10 cellular contexts compared by ENCODE assay signal in genomic region chr13:46684287-46685001, GRCh38.
DNase-seq lines count a peak whose midpoint lies in the region; ATAC-seq, FAIRE-seq and TF ChIP-seq lines count a peak whose summit lies in the region.
"Had no signal": no experiment of that assay in that cellular context is flagged by ENCODE, and none has a peak within 500 bp of the region (broad histone marks: within the 10 kb centered on the region; RNA-seq: fewer than 3 reads in every experiment).

No MANE protein-coding gene starts in this region.

- TF ChIP-seq RAD21 in A549 (conservative IDR thresholded peaks at IDR 0.05 in 1 of 2, IDR thresholded peaks at IDR 0.05 in 1 of 2) (no peak), IMR-90 (IDR thresholded peaks at IDR 0.05; ENCODE audit: low read length) (no peak)

- CTCF ChIA-PET in A549 (lab: Yijun Ruan, JAX) (interaction anchor here (1.0 to 1.4 kb wide), 2 partner anchors 9 to 133 kb away, joined by 4 to 6 read pairs; no protein-coding TSS in a partner anchor), IMR-90 (lab: Yijun Ruan, JAX) (interaction anchor here (1.1 to 1.5 kb wide), 3 partner anchors 9 to 82 kb away, joined by 3 to 7 read pairs (median 4); no protein-coding TSS in a partner anchor)

- peaks cover 29 to 39% of the 10 kb centered on the region in 2 experiments for H3K79me1 ChIP-seq in IMR-90 (ENCODE audit: low read depth in 1 of 2, low read length in 2 of 2)

- 31% methylated on average over 3 of the region's 3 CpGs for WGBS in A549 (ENCODE audit: missing lambda C conversion rate)
- WGBS in IMR-90 (ENCODE audit: extremely low coverage in 2 of 2, insufficient read length in 1 of 2), 2 experiments, result no CpG with 5 or more reads among the region's 3 CpGs
- WGBS in esophagus squamous epithelium, 2 donors, result 67 to 83% methylated on average over 3 of the region's 3 CpGs
- WGBS in testis, 2 donors, result 54 to 55% methylated on average over 3 of the region's 3 CpGs
- WGBS in lower leg skin, 2 donors, result 81 to 85% methylated on average over 3 of the region's 3 CpGs

- H2BK20ac ChIP-seq in IMR-90 (ENCODE audit: low read depth, low read length), result no peak overlapping the region

- TF ChIP-seq CTCF in A549 (IDR thresholded peaks at IDR 0.05) (no peak), IMR-90 (conservative IDR thresholded peaks at IDR 0.05; ENCODE audit: low read depth, low read length) (no peak), esophagus squamous epithelium (IDR thresholded peaks at IDR 0.05) (no peak), testis (IDR thresholded peaks at IDR 0.05) (no peak), lower leg skin (IDR thresholded peaks at IDR 0.05) (no peak)

- H3K4me2 ChIP-seq in A549 (peak overlapping the region; percentile 64), IMR-90 (ENCODE audit: low read depth, low read length) (peak overlapping the region; percentile 74)

- no peak for FAIRE-seq in A549 (lab: Jason Lieb, UNC)

- H3K36me3 ChIP-seq in IMR-90 (ENCODE audit: control insufficient read depth, insufficient read depth, low read length), result peaks cover 2% of the 10 kb centered on the region; the same call in 1 of the 2 replicates
- H3K36me3 ChIP-seq in esophagus squamous epithelium, result peaks cover 0 to 11% (median 0%) of the 10 kb centered on the region in 3 donors
- H3K36me3 ChIP-seq in muscle layer of duodenum (ENCODE audit: control insufficient read depth in 1 of 2, insufficient read depth in 2 of 2, low read length in 2 of 2), result no peaks in the 10 kb centered on the region
- H3K36me3 ChIP-seq in testis (ENCODE audit: low read depth, missing control alignments), result no peaks in the 10 kb centered on the region
- H3K36me3 ChIP-seq: thyroid gland had no signal

- ATAC-seq in A549 (peak; percentile 54 to 67; a peak in 3 of 6 replicates), IMR-90 (ENCODE audit: low read depth) (peak; percentile 12)

- H4K8ac ChIP-seq in IMR-90 (ENCODE audit: low read depth in 2 of 2, low read length in 2 of 2), result no peak overlapping the region; a peak in 1 of 4 replicates

- TF ChIP-seq EP300 in A549 (IDR thresholded peaks at IDR 0.05), result no peak

- no peak overlapping the region for H3K4me3 ChIP-seq in A549
- no peak overlapping the region for H3K4me3 ChIP-seq in IMR-90 (ENCODE audit: insufficient read depth, low read depth, low read length)
- H3K4me3 ChIP-seq in esophagus squamous epithelium, result no peak overlapping the region
- no peak overlapping the region for H3K4me3 ChIP-seq in muscle layer of duodenum (ENCODE audit: low read depth in 1 of 2, low read length in 2 of 2)
- no peak overlapping the region for H3K4me3 ChIP-seq in testis
- no peak overlapping the region for H3K4me3 ChIP-seq in lower leg skin (ENCODE audit: low read depth, poor library complexity, severe bottlenecking)
- H3K4me3 ChIP-seq: dorsolateral prefrontal cortex, thyroid gland had no signal

- TF ChIP-seq POLR2A in A549 (IDR thresholded peaks at IDR 0.05; ENCODE audit: low read length) (no peak), IMR-90 (IDR thresholded peaks at IDR 0.05; ENCODE audit: low read depth, low read length) (no peak), esophagus squamous epithelium (IDR thresholded peaks at IDR 0.05) (no peak), testis (IDR thresholded peaks at IDR 0.05) (no peak), lower leg skin (IDR thresholded peaks at IDR 0.05) (no peak)

- H3K23ac ChIP-seq in IMR-90 (ENCODE audit: low read depth, low read length), result no peak overlapping the region

- H2BK120ac ChIP-seq in IMR-90 (ENCODE audit: low read depth, low read length), result no peak overlapping the region

- H3K9ac ChIP-seq in IMR-90 (ENCODE audit: low read depth, low read length), result no peak overlapping the region

- H3K18ac ChIP-seq in IMR-90 (ENCODE audit: low read depth, low read length), result peak overlapping the region; percentile 28; the same call in 1 of the 2 replicates

- 0 out of 2 replicates have a peak overlapping the region, but pooled peaks have one; percentile 46 for H3K14ac ChIP-seq in IMR-90 (replicated peaks; ENCODE audit: low read depth, low read length)

- peaks cover 3% of the 10 kb centered on the region; the same call in 1 of the 2 replicates for H4K20me1 ChIP-seq in IMR-90 (ENCODE audit: insufficient read depth, low read length)

- DNase-seq in A549 (ENCODE audit: low read depth in 1 of 2, low spot score in 1 of 2) (no peak), IMR-90 (no peak), esophagus squamous epithelium (lab: John Stamatoyannopoulos, UW) (no peak), testis (no peak), lower leg skin (ENCODE audit: low spot score in 2 of 2) (no peak), amygdala (lab: John Stamatoyannopoulos, UW) (no peak)
- DNase-seq in stimulated activated CD4-positive, alpha-beta T cell treated with anti-CD3 and anti-CD28 coated beads, Interleukin-2, amount 100 ng/mL, for 24 hours, result no peak
- DNase-seq: dorsolateral prefrontal cortex, thyroid gland had no signal

- H2AK5ac ChIP-seq in IMR-90 (ENCODE audit: low read depth, low read length), result no peak overlapping the region; the same call in 1 of the 2 replicates

- in situ Hi-C loops in IMR-90 (cut with MboI; ENCODE audit: low sequenced_read_pairs), result loop anchor here (10.0 kb wide), 1 partner anchor 130 kb away; the partner anchor contains the start of gene LRCH1

- peaks cover 10% of the 10 kb centered on the region for H3K9me1 ChIP-seq in IMR-90 (ENCODE audit: insufficient read depth, low read length)

- dilution Hi-C loops in IMR-90 (cut with HindIII; ENCODE audit: low sequenced_read_pairs, unreplicated experiment), result no loop called here

- POLR2A ChIA-PET in A549 (lab: Yijun Ruan, JAX) (no interaction called here), IMR-90 (lab: Charles Lee; ENCODE audit: unreplicated experiment) (interaction anchor here (1.1 kb wide), 1 partner anchor 9 kb away, joined by 3 read pairs; no protein-coding TSS in a partner anchor)

- no peak overlapping the region for H2BK5ac ChIP-seq in IMR-90 (ENCODE audit: low read depth, low read length, poor library complexity, severe bottlenecking)

- H2AFZ ChIP-seq in IMR-90 (replicated peaks; ENCODE audit: low read length, poor library complexity), result no peak overlapping the region

- no peak overlapping the region for H3K56ac ChIP-seq in IMR-90 (ENCODE audit: extremely low read depth, insufficient read depth, low read length)

- no peak overlapping the region for H4K5ac ChIP-seq in IMR-90 (ENCODE audit: low read depth, low read length)

- H3K27ac ChIP-seq in A549 (peak overlapping the region; percentile 39 to 64; a peak in 5 of 6 replicates), IMR-90 (ENCODE audit: insufficient read depth, low read length) (no peak overlapping the region), esophagus squamous epithelium (peak overlapping the region in 3 of 4 donors; percentile 1 to 30 (median 10)), muscle layer of duodenum (ENCODE audit: low read length) (peak overlapping the region; percentile 28), testis (no peak overlapping the region)
- H3K27ac ChIP-seq: thyroid gland had no signal

- H3K4me1 ChIP-seq in A549, result peaks cover 53% of the 10 kb centered on the region
- H3K4me1 ChIP-seq in IMR-90 (ENCODE audit: control insufficient read depth, insufficient read depth, low read length), result peaks cover 13% of the 10 kb centered on the region
- peaks cover 0 to 44% (median 4%) of the 10 kb centered on the region in 3 donors for H3K4me1 ChIP-seq in esophagus squamous epithelium
- peaks cover 7 to 22% of the 10 kb centered on the region in 2 donors for H3K4me1 ChIP-seq in muscle layer of duodenum (ENCODE audit: control insufficient read depth in 1 of 2, insufficient read depth in 2 of 2, low read length in 2 of 2)
- H3K4me1 ChIP-seq in testis, result no peaks in the 10 kb centered on the region

- no peak overlapping the region for H2BK15ac ChIP-seq in IMR-90 (ENCODE audit: low read depth, low read length)

- intact Hi-C loops in IMR-90 (cut with micrococcal nuclease), result loop anchor here (5.0 kb wide), 2 partner anchors 67 to 132 kb away; partner anchors contain the start of gene LRCH1
- intact Hi-C loops in esophagus squamous epithelium (cut with DNase I), result no loop called here
- intact Hi-C loops in testis (cut with DNase I; ENCODE audit: low total_unique reads), result no loop called here
- intact Hi-C loops in lower leg skin (cut with DNase I; ENCODE audit: low total_unique reads), result no loop called here

- H3K4ac ChIP-seq in IMR-90 (ENCODE audit: low read depth, low read length), result 0 out of 2 replicates have a peak overlapping the region, but pooled peaks have one; percentile 27

- H3K9me3 ChIP-seq in A549 (no peaks in the 10 kb centered on the region), IMR-90 (ENCODE audit: control insufficient read depth, insufficient read depth, low read length) (no peaks in the 10 kb centered on the region), esophagus squamous epithelium (no peaks in the 10 kb centered on the region), muscle layer of duodenum (ENCODE audit: control insufficient read depth in 1 of 2, low read length in 2 of 2) (no peaks in the 10 kb centered on the region), testis (no peaks in the 10 kb centered on the region)
- H3K9me3 ChIP-seq: thyroid gland had no signal

- H3K27me3 ChIP-seq in IMR-90 (ENCODE audit: control insufficient read depth, insufficient read depth, low read length) (no peaks in the 10 kb centered on the region), esophagus squamous epithelium (no peaks in the 10 kb centered on the region), muscle layer of duodenum (ENCODE audit: low read depth, low read length) (no peaks in the 10 kb centered on the region), testis (no peaks in the 10 kb centered on the region)
- H3K27me3 ChIP-seq: thyroid gland had no signal

- H4K91ac ChIP-seq in IMR-90 (ENCODE audit: insufficient read depth, low read depth, low read length), result no peak overlapping the region

- H2AK9ac ChIP-seq in IMR-90 (replicated peaks; ENCODE audit: low read depth, low read length, poor library complexity), result no peak overlapping the region

- no TSS peak for BruUV-seq in IMR-90 (replicated peaks; lab: Mats Ljungman, UMichigan)

TF ChIP-seq in A549, 52 proteins besides CTCF, POLR2A, EP300 and RAD21 (continues in another document):
- TF ChIP-seq ZSCAN20 (CRISPR knock-in tag; IDR thresholded peaks at IDR 0.05) (no peak), JUNB (IDR thresholded peaks at IDR 0.05) (no peak), MAFK (IDR thresholded peaks at IDR 0.05; ENCODE audit: partially characterized antibody) (no peak), MAX (IDR thresholded peaks at IDR 0.05) (no peak), HOXA7 (CRISPR knock-in tag; IDR thresholded peaks at IDR 0.05) (no peak)

TF ChIP-seq in IMR-90, 13 proteins besides CTCF, POLR2A, EP300 and RAD21:
- TF ChIP-seq CEBPB (IDR thresholded peaks at IDR 0.05; ENCODE audit: low read depth, low read length), result 0 out of 2 replicates have a peak, but pooled peaks have one; percentile 25
- no peak for TF ChIP-seq SMC3 (IDR thresholded peaks at IDR 0.05; ENCODE audit: low read depth, low read length)

Comparison
In these comparisons a context has a peak if more than half of its experiments do, and no peak if none do; other contexts are left out.
1. H3K27ac ChIP-seq: peak in A549 (2 of 2), esophagus squamous epithelium (3 of 4) and muscle layer of duodenum (single experiment); none in IMR-90 (single experiment) and testis (0 of 2).